Comparison of ENCODE assay signal across 13 cellular contexts in genomic region chr4:148831945-148832344, GRCh38.
A peak's percentile ranks its signal among the peaks of the same experiment; 100 is the strongest.
DNase-seq lines count a peak whose midpoint lies in the region; ATAC-seq lines count a peak whose summit lies in the region.
"Had no signal": no experiment of that assay in that cellular context is flagged by ENCODE, and none has a peak within 500 bp of the region (broad histone marks: within the 10 kb centered on the region; RNA-seq: fewer than 3 reads in every experiment).

No MANE protein-coding gene starts in this region.

- H3K56ac ChIP-seq in mesendoderm (ENCODE audit: low read length), result no peak overlapping the region

- H3K27me3 ChIP-seq in mesendoderm (ENCODE audit: insufficient read depth, low read length, poor library complexity), result no peaks in the 10 kb centered on the region

- H3K18ac ChIP-seq in mesendoderm (ENCODE audit: low read length), result no peak overlapping the region

- H2BK15ac ChIP-seq in mesendoderm (replicated peaks; ENCODE audit: low read depth), result no peak overlapping the region

- no peak overlapping the region for H3K4ac ChIP-seq in mesendoderm (ENCODE audit: low read depth, low read length)

- DNase-seq in Daoy (ENCODE audit: low read depth), result peak; percentile 1
- peak; percentile 43 for DNase-seq in OCI-M1 (lab: John Stamatoyannopoulos, UW)
- DNase-seq in epithelial cell of prostate (ENCODE audit: low read depth, low spot score), result peak; percentile 83
- peak; percentile 72 for DNase-seq in myocyte (ENCODE audit: low read depth)
- DNase-seq in NCI-H2171 treated with DMSO at 0.1 percent for 48 hours (lab: John Stamatoyannopoulos, UW), result no peak
- DNase-seq in DMS79 treated with DMSO at 0.1 percent for 48 hours (lab: John Stamatoyannopoulos, UW), result no peak
- no peak for DNase-seq in mesendoderm
- DNase-seq: activated CD8-positive, alpha-beta T cell treated with anti-CD3 and anti-CD28 coated beads for 36 hours; Caco-2; effector CD4-positive, alpha-beta T cell; naive B cell; NCI-H510A had no signal

- no peak for ATAC-seq in HG03520 (IDR thresholded peaks at IDR 0.05; ENCODE audit: unreplicated experiment)
- ATAC-seq: activated CD8-positive, alpha-beta T cell treated with anti-CD3 and anti-CD28 coated beads for 36 hours had no signal

- no peaks in the 10 kb centered on the region for H3K79me1 ChIP-seq in mesendoderm (ENCODE audit: low read length)

- no peak overlapping the region for H4K8ac ChIP-seq in mesendoderm (ENCODE audit: low read depth, low read length)

- no peaks in the 10 kb centered on the region for H3K79me2 ChIP-seq in mesendoderm (ENCODE audit: control insufficient read depth, insufficient read depth, low read length)

- no peak overlapping the region for H4K5ac ChIP-seq in mesendoderm (ENCODE audit: low read length)

- H3K4me3 ChIP-seq in mesendoderm (ENCODE audit: low read length), result no peak overlapping the region

- peaks cover 2% of the 10 kb centered on the region for H3K4me1 ChIP-seq in mesendoderm (ENCODE audit: control insufficient read depth, low read depth, low read length)
- H3K4me1 ChIP-seq: Caco-2 had no signal

- no peak overlapping the region for H3K9ac ChIP-seq in mesendoderm (ENCODE audit: low read length)

- H3K4me2 ChIP-seq in mesendoderm (ENCODE audit: low read length), result no peak overlapping the region

- H2BK5ac ChIP-seq in mesendoderm (ENCODE audit: low read length), result no peak overlapping the region

- H2BK120ac ChIP-seq in mesendoderm (ENCODE audit: low read depth, low read length), result no peak overlapping the region

- H3K27ac ChIP-seq in epithelial cell of prostate, result peak overlapping the region; percentile 41
- no peak overlapping the region for H3K27ac ChIP-seq in mesendoderm (ENCODE audit: low read depth, low read length)

- H3K36me3 ChIP-seq in mesendoderm (ENCODE audit: control insufficient read depth, insufficient read depth, low read length), result no peaks in the 10 kb centered on the region

- H3K23ac ChIP-seq in mesendoderm (ENCODE audit: low read length), result no peak overlapping the region

- no peak overlapping the region for H2AK5ac ChIP-seq in mesendoderm (ENCODE audit: low read length)

Comparison
In these comparisons a context has a peak if more than half of its experiments do, and no peak if none do; other contexts are left out.
1. DNase-seq: peak in Daoy (single experiment), OCI-M1 (single experiment), epithelial cell of prostate (single experiment) and myocyte (single experiment); none in NCI-H2171 treated with DMSO at 0.1 percent for 48 hours (single experiment), DMS79 treated with DMSO at 0.1 percent for 48 hours (single experiment) and mesendoderm (single experiment).